ENCODE assay signal across 14 cellular contexts in the genomic region with DNA sequence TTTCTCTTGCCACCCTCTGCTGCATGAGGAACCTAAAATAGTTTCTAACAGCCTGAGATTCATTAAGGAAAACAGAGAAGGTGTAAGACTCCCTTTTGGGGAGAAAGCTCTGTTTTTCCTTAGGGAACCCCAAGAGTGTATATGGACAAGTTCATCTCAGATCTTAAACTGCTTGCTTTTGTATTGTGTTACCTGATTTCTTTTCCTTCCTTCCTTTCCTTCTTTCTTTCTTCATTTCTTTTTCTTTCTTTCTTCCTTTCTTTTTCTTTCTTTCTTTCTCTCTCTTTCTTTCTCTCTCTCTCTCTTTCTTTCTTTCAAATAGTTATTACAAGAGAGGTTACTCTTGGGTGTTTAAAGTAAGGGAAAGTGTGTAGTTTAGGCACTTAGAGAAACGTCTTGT. TPM values are rescaled to one million over a fixed set of nuclear protein-coding genes. Genes with fewer than 3 reads are reported as not detected.
A peak's percentile ranks its signal among the peaks of the same experiment; 100 is the strongest.
DNase-seq lines count a peak whose midpoint lies in the region; ATAC-seq and TF ChIP-seq lines count a peak whose summit lies in the region.
"Had no signal": no experiment of that assay in that cellular context is flagged by ENCODE, and none has a peak within 500 bp of the region (broad histone marks: within the 10 kb centered on the region; RNA-seq: fewer than 3 reads in every experiment).

No MANE protein-coding gene starts in this region.

- no peak overlapping the region for H3K4me2 ChIP-seq in PC-3 (ENCODE audit: low read length)
- H3K4me2 ChIP-seq: BLaER1 had no signal

- H3F3A ChIP-seq in PC-3 (ENCODE audit: low read length, unreplicated experiment), result no peaks in the 10 kb centered on the region

- no peaks in the 10 kb centered on the region for H3K9me2 ChIP-seq in PC-3 (replicated peaks; ENCODE audit: low read length)

- H3K9me3 Mint-ChIP-seq in activated T-cell treated with anti-CD3 and anti-CD28 coated beads, Interleukin-2, amount 50 U/mL, for 72 hours, result no peaks in the 10 kb centered on the region
- no peaks in the 10 kb centered on the region for H3K9me3 Mint-ChIP-seq in dendritic cell treated with granulocyte-macrophage colony-stimulating factor and Interleukin-4, amounts not matched to agents 40 ng/mL and 50 ng/mL, for 4 days
- no peaks in the 10 kb centered on the region for H3K9me3 Mint-ChIP-seq in CD8-positive, alpha-beta T cell

- peaks cover 5% of the 10 kb centered on the region for H3K4me1 ChIP-seq in PC-3 (ENCODE audit: insufficient read depth, low read length)
- no peaks in the 10 kb centered on the region for H3K4me1 ChIP-seq in CD8-positive, alpha-beta T cell (ENCODE audit: insufficient read depth, low read length)

- no peak overlapping the region for H3K4me3 Mint-ChIP-seq in activated T-cell treated with anti-CD3 and anti-CD28 coated beads, Interleukin-2, amount 50 U/mL, for 72 hours
- no peak overlapping the region for H3K4me3 Mint-ChIP-seq in dendritic cell treated with granulocyte-macrophage colony-stimulating factor and Interleukin-4, amounts not matched to agents 40 ng/mL and 50 ng/mL, for 4 days
- H3K4me3 Mint-ChIP-seq in CD8-positive, alpha-beta T cell, result no peak overlapping the region

- no peaks in the 10 kb centered on the region for H4K20me1 ChIP-seq in PC-3 (ENCODE audit: low read length)
- H4K20me1 ChIP-seq: BLaER1 had no signal

- H3K9ac ChIP-seq in PC-3 (ENCODE audit: low read length), result no peak overlapping the region
- H3K9ac ChIP-seq: BLaER1 had no signal

- TF ChIP-seq CTCF in PC-3 (conservative IDR thresholded peaks at IDR 0.05; ENCODE audit: low read depth, low read length) (no peak), omental fat pad (IDR thresholded peaks at IDR 0.05) (no peak)
- TF ChIP-seq CTCF in CD8-positive, alpha-beta T cell (IDR thresholded peaks at IDR 0.05), result no peak

- no peak overlapping the region for H3K4me3 ChIP-seq in PC-3 (ENCODE audit: low read length)
- no peak overlapping the region for H3K4me3 ChIP-seq in CD8-positive, alpha-beta T cell (ENCODE audit: low read depth, low read length)
- H3K4me3 ChIP-seq: BLaER1, GM12878 had no signal

- H3K79me2 ChIP-seq in PC-3 (ENCODE audit: low read length), result no peaks in the 10 kb centered on the region

- H3K27ac Mint-ChIP-seq in activated T-cell treated with anti-CD3 and anti-CD28 coated beads, Interleukin-2, amount 50 U/mL, for 72 hours, result peak overlapping the region; percentile 59
- H3K27ac Mint-ChIP-seq in dendritic cell treated with granulocyte-macrophage colony-stimulating factor and Interleukin-4, amounts not matched to agents 40 ng/mL and 50 ng/mL, for 4 days, result peak overlapping the region; percentile 10
- no peak overlapping the region for H3K27ac Mint-ChIP-seq in CD8-positive, alpha-beta T cell

- POLR2A ChIA-PET in PC-3 (lab: Charles Lee; ENCODE audit: unreplicated experiment), result no interaction called here
- POLR2A ChIA-PET in CD8-positive, alpha-beta T cell (lab: Charles Lee), result no interaction called here

- DNase-seq in activated T-cell treated with anti-CD3 and anti-CD28 coated beads, Interleukin-2, amount 50 U/mL, for 72 hours, result no peak
- DNase-seq in activated T-cell treated with anti-CD3 and anti-CD28 coated beads for 4 hours (no peak), PC-3 (no peak), NCI-H2196 treated with DMSO at 0.1 percent for 48 hours (lab: John Stamatoyannopoulos, UW; ENCODE audit: unreplicated experiment) (no peak), omental fat pad (ENCODE audit: low spot score) (no peak)
- DNase-seq in CD8-positive, alpha-beta T cell, result no peak
- DNase-seq: 8988T, AML-193, DMS79, HCEC 1CT had no signal

- H3K4me1 Mint-ChIP-seq in activated T-cell treated with anti-CD3 and anti-CD28 coated beads, Interleukin-2, amount 50 U/mL, for 72 hours (ENCODE audit: low read depth), result peaks cover 6% of the 10 kb centered on the region
- peaks cover 5% of the 10 kb centered on the region for H3K4me1 Mint-ChIP-seq in dendritic cell treated with granulocyte-macrophage colony-stimulating factor and Interleukin-4, amounts not matched to agents 40 ng/mL and 50 ng/mL, for 4 days (ENCODE audit: low read depth)
- peaks cover 7% of the 10 kb centered on the region for H3K4me1 Mint-ChIP-seq in CD8-positive, alpha-beta T cell (ENCODE audit: low read depth)

- CTCF ChIA-PET in PC-3 (lab: Charles Lee), result no interaction called here
- CTCF ChIA-PET in CD8-positive, alpha-beta T cell (lab: Charles Lee), result interaction anchor here (0.6 to 1.2 kb wide), 2 partner anchors 180 to 276 kb away, joined by 3 read pairs; no protein-coding TSS in a partner anchor

- no peaks in the 10 kb centered on the region for H3K27me3 ChIP-seq in PC-3 (ENCODE audit: low read length)
- no peaks in the 10 kb centered on the region for H3K27me3 ChIP-seq in CD8-positive, alpha-beta T cell (ENCODE audit: insufficient read depth, low read length)
- H3K27me3 ChIP-seq: BLaER1 had no signal

- BruUV-seq in PC-3 (replicated peaks; lab: Mats Ljungman, UMichigan), result no TSS peak

- no peak for ATAC-seq in activated T-cell treated with anti-CD3 and anti-CD28 coated beads, Interleukin-2, amount 50 U/mL, for 72 hours (replicated peaks in 1 of 2)
- ATAC-seq in PC-3, result no peak
- no peak for ATAC-seq in CD8-positive, alpha-beta T cell
- ATAC-seq in omental fat pad (ENCODE audit: low FRiP score), result no peak
- ATAC-seq: GM12878, HepG2 had no signal

- H2AFZ ChIP-seq in PC-3 (ENCODE audit: low read length), result 0 out of 2 replicates have a peak overlapping the region, but pooled peaks have one; percentile 16

- H3K9me3 ChIP-seq in PC-3 (ENCODE audit: low read length), result no peaks in the 10 kb centered on the region
- H3K9me3 ChIP-seq in CD8-positive, alpha-beta T cell (ENCODE audit: low read length), result no peaks in the 10 kb centered on the region

- intact Hi-C loops in PC-3 (cut with micrococcal nuclease), result no loop called here
- intact Hi-C loops in dendritic cell treated with granulocyte-macrophage colony-stimulating factor and Interleukin-4, amounts not matched to agents 40 ng/mL and 50 ng/mL, for 4 days (cut with micrococcal nuclease), result no loop called here
- intact Hi-C loops in CD8-positive, alpha-beta T cell (cut with DNase I, micrococcal nuclease), result no loop called here

- no peaks in the 10 kb centered on the region for H3K27me3 Mint-ChIP-seq in activated T-cell treated with anti-CD3 and anti-CD28 coated beads, Interleukin-2, amount 50 U/mL, for 72 hours (ENCODE audit: low read depth)
- no peaks in the 10 kb centered on the region for H3K27me3 Mint-ChIP-seq in dendritic cell treated with granulocyte-macrophage colony-stimulating factor and Interleukin-4, amounts not matched to agents 40 ng/mL and 50 ng/mL, for 4 days
- H3K27me3 Mint-ChIP-seq in CD8-positive, alpha-beta T cell (ENCODE audit: low read depth), result no peaks in the 10 kb centered on the region

- no peaks in the 10 kb centered on the region; the same call in 1 of the 2 replicates for H3K36me3 ChIP-seq in PC-3 (ENCODE audit: low read depth, low read length)
- H3K36me3 ChIP-seq in CD8-positive, alpha-beta T cell (ENCODE audit: insufficient read depth, low read length), result no peaks in the 10 kb centered on the region
- H3K36me3 ChIP-seq: BLaER1 had no signal

- no peak overlapping the region for H3K27ac ChIP-seq in PC-3 (ENCODE audit: low read length)
- no peak overlapping the region for H3K27ac ChIP-seq in CD8-positive, alpha-beta T cell (ENCODE audit: low read depth, low read length)
- H3K27ac ChIP-seq: BLaER1 had no signal

- H3K36me3 Mint-ChIP-seq in activated T-cell treated with anti-CD3 and anti-CD28 coated beads, Interleukin-2, amount 50 U/mL, for 72 hours (ENCODE audit: insufficient read depth in 2 of 2), result no peaks in the 10 kb centered on the region
- peaks cover 6% of the 10 kb centered on the region for H3K36me3 Mint-ChIP-seq in dendritic cell treated with granulocyte-macrophage colony-stimulating factor and Interleukin-4, amounts not matched to agents 40 ng/mL and 50 ng/mL, for 4 days (ENCODE audit: low read depth)
- peaks cover 3% of the 10 kb centered on the region for H3K36me3 Mint-ChIP-seq in CD8-positive, alpha-beta T cell

RNA-seq across cellular contexts. Expression of gene POC1A, which starts 5.3 kb away (rescaled TPM):
- 10 to 100 TPM; 28.6 to 39.0 TPM for total RNA-seq in activated T-cell treated with anti-CD3 and anti-CD28 coated beads, Interleukin-2, amount 50 U/mL, for 72 hours
- 41.5 and 43.0 TPM in 2 replicates for total RNA-seq in PC-3 (2014; rRNA removed)
- total RNA-seq in CD8-positive, alpha-beta T cell, result under 1 TPM; 0.24 to 0.42 TPM
- total RNA-seq in omental fat pad, result 1 to 10 TPM in 3 of 4 donors, under 1 TPM in 1; 0.65 to 2.0 (median 1.2) TPM

RNA-seq across cellular contexts. Expression of gene ALAS1, which starts 38.5 kb away (rescaled TPM):
- 10 to 100 TPM; 62.7 to 63.6 TPM for total RNA-seq in activated T-cell treated with anti-CD3 and anti-CD28 coated beads, Interleukin-2, amount 50 U/mL, for 72 hours
- total RNA-seq in PC-3 (2014; rRNA removed), result 63.5 and 69.5 TPM in 2 replicates
- total RNA-seq in CD8-positive, alpha-beta T cell, result 1 to 10 TPM; 6.0 to 6.6 TPM
- total RNA-seq in omental fat pad, result 10 to 100 TPM; 29.3 to 79.7 (median 31.0) TPM

Comparison
In these comparisons a context has a peak if more than half of its experiments do, and no peak if none do; other contexts are left out.
1. RNA of gene POC1A, which starts 5.3 kb away (total RNA-seq): 41.5 to 43.0 TPM in PC-3 and 28.6 to 39.0 TPM in activated T-cell treated with anti-CD3 and anti-CD28 coated beads, Interleukin-2, amount 50 U/mL, for 72 hours; 0.65 to 2.0 TPM in omental fat pad and 0.24 to 0.42 TPM in CD8-positive, alpha-beta T cell; every median in the first group is over 4 times any median in the second.